Comparison of ENCODE assay signal across 8 cellular contexts in the genomic region with DNA sequence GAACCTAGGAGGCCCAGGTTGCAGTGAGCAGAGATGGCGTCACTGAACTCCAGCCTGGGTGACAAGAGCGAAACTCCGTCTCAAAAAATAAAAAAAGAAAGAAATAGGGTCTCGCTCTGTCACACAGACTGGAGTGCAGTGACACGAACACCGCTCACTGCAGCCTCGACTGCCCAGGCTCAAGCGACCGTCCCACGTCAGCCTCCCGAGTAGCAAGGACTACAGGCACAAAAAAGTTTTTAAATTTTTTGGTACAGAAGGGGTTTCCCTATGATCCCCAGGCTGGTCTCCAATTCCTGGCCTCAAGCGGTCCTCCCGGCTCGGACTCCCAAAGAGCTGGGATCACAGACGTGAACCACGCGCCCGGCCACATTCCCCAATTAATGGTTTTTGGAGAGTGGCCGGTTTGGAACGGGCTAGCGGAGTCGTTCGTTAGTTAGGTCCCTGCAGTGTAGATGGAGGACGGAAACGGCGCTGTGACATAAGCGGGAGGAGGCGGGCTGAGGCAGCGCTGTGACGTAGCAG. TPM values are rescaled to one million over a fixed set of nuclear protein-coding genes. Genes with fewer than 3 reads are reported as not detected.
A peak's percentile ranks its signal among the peaks of the same experiment; 100 is the strongest.
DNase-seq lines count a peak whose midpoint lies in the region; ATAC-seq, FAIRE-seq and TF ChIP-seq lines count a peak whose summit lies in the region.

No MANE protein-coding gene starts in this region.

- peaks cover 25% of the 10 kb centered on the region for H3K27me3 Mint-ChIP-seq in T-helper 17 cell

- no peak for ATAC-seq in T-helper 17 cell
- no peak for ATAC-seq in HG02884 (IDR thresholded peaks at IDR 0.05; ENCODE audit: unreplicated experiment)

- no peaks in the 10 kb centered on the region for H3K36me3 Mint-ChIP-seq in T-helper 17 cell (ENCODE audit: low read depth)

- no peak for TF ChIP-seq CTCF in fibroblast of villous mesenchyme (IDR thresholded peaks at IDR 0.05; ENCODE audit: insufficient read depth, low read depth, low read length)

- peak overlapping the region; percentile 96 for H3K4me3 Mint-ChIP-seq in T-helper 17 cell

- no peaks in the 10 kb centered on the region for H3K9me3 ChIP-seq in T-helper 17 cell (ENCODE audit: control insufficient read depth, low read length, poor library complexity, severe bottlenecking)

- H3K4me3 ChIP-seq in fibroblast of villous mesenchyme (ENCODE audit: low read depth, low read length) (peak overlapping the region; percentile 94), skeletal muscle cell (ENCODE audit: low read depth, low read length) (peak overlapping the region; percentile 96)

- FAIRE-seq in GM12891 (lab: Jason Lieb, UNC) = no peak

- peaks cover 18% of the 10 kb centered on the region for H3K4me1 Mint-ChIP-seq in T-helper 17 cell

- TF ChIP-seq POLR2A in GM12891 (IDR thresholded peaks at IDR 0.05; ENCODE audit: low read depth, low read length) = no peak

- peak overlapping the region; percentile 94 for H3K27ac Mint-ChIP-seq in T-helper 17 cell

- DNase-seq in GM12891 (ENCODE audit: insufficient read length, low spot score) (no peak), T-helper 17 cell (no peak), fibroblast of villous mesenchyme (ENCODE audit: low read depth) (no peak), skeletal muscle cell (ENCODE audit: low read depth) (no peak), GOT3 (lab: John Stamatoyannopoulos, UW) (no peak), mesenteric fat pad (ENCODE audit: low spot score) (no peak)
- no peak for DNase-seq in stimulated activated CD4-positive, alpha-beta T cell treated with anti-CD3 and anti-CD28 coated beads, Interleukin-15, amount 100 ng/mL, for 24 hours

TF ChIP-seq in GM12891, 5 proteins besides CTCF, POLR2A, EP300 and RAD21:
- TF ChIP-seq POLR2AphosphoS5 (IDR thresholded peaks at IDR 0.05; ENCODE audit: low read depth, low read length) (no peak; the same call in 1 of the 2 replicates), SPI1 (IDR thresholded peaks at IDR 0.05; ENCODE audit: low read depth, low read length) (no peak), TAF1 (IDR thresholded peaks at IDR 0.05; ENCODE audit: low read depth, low read length) (peak; percentile 42; the same call in 1 of the 2 replicates), POU2F2 (IDR thresholded peaks at IDR 0.05; ENCODE audit: low read depth, low read length) (no peak), PAX5 (IDR thresholded peaks at IDR 0.05; ENCODE audit: insufficient read depth, low read length, severe bottlenecking) (no peak)

RNA-seq across cellular contexts. Expression of a gene that starts 0.6 kb away (rescaled TPM):
- 202 TPM for polyA plus RNA-seq in GM12891 (2012; ENCODE audit: low read depth, missing spikeins)
- total RNA-seq in T-helper 17 cell (100 to 1,000 TPM; 233 to 245 TPM), fibroblast of villous mesenchyme (367 and 380 TPM in 2 replicates), mesenteric fat pad (220 TPM)

RNA-seq across cellular contexts. Expression of a gene that starts 10.3 kb away (rescaled TPM):
- 0.15 TPM for polyA plus RNA-seq in GM12891 (2012; ENCODE audit: low read depth, missing spikeins)
- 1 to 10 TPM in 1 of 2 donors, under 1 TPM in 1; 0.94 to 1.9 TPM for total RNA-seq in T-helper 17 cell
- 2.6 and 3.9 TPM in 2 replicates for total RNA-seq in fibroblast of villous mesenchyme
- total RNA-seq in mesenteric fat pad = 2.6 TPM

RNA-seq across cellular contexts. Expression of a gene that starts 26.1 kb away (rescaled TPM):
- polyA plus RNA-seq in GM12891 (2012; ENCODE audit: low read depth, missing spikeins) = 3.2 TPM
- total RNA-seq in T-helper 17 cell (10 to 100 TPM; 16.3 to 18.2 TPM), fibroblast of villous mesenchyme (3.5 and 4.3 TPM in 2 replicates), mesenteric fat pad (7.5 TPM)

RNA-seq across cellular contexts. Expression of a gene that starts 30.4 kb away (rescaled TPM):
- polyA plus RNA-seq in GM12891 (2012; ENCODE audit: low read depth, missing spikeins) = 46.6 TPM
- total RNA-seq in T-helper 17 cell (10 to 100 TPM; 55.2 to 59.9 TPM), fibroblast of villous mesenchyme (39.3 and 48.0 TPM in 2 replicates), mesenteric fat pad (38.9 TPM)

RNA-seq across cellular contexts. Expression of a gene that starts 36.3 kb away (rescaled TPM):
- 12.0 TPM for polyA plus RNA-seq in GM12891 (2012; ENCODE audit: low read depth, missing spikeins)
- total RNA-seq in T-helper 17 cell = 10 to 100 TPM; 20.9 to 21.6 TPM
- total RNA-seq in fibroblast of villous mesenchyme = 5.6 and 5.8 TPM in 2 replicates
- 5.6 TPM for total RNA-seq in mesenteric fat pad
